ENCODE assay signal across 9 cellular contexts in genomic region chr2:113551637-113552317, GRCh38. TPM values are rescaled to one million over a fixed set of nuclear protein-coding genes. Genes with fewer than 3 reads are reported as not detected.
DNase-seq lines count a peak whose midpoint lies in the region; ATAC-seq and TF ChIP-seq lines count a peak whose summit lies in the region.
"Not testable (repeated sequence)": the region's sequence is repeated elsewhere in the genome, so short reads cannot be mapped to it uniquely, and the experiment has no call there.
"Had no signal": no experiment of that assay in that cellular context is flagged by ENCODE, and none has a peak within 500 bp of the region (broad histone marks: within the 10 kb centered on the region; RNA-seq: fewer than 3 reads in every experiment).

No MANE protein-coding gene starts in this region.

- peak overlapping the region in 9 of 10 donors; percentile 49 to 90 (median 84) for H3K27ac Mint-ChIP-seq in naive thymus-derived CD8-positive, alpha-beta T cell
- H3K27ac Mint-ChIP-seq in stimulated activated naive CD8-positive, alpha-beta T cell treated with anti-CD3 and anti-CD28 coated beads, Interleukin-15, Interleukin-2, amounts not matched to agents 100 ng/mL and 50 ng/mL, for 24 hours = peak overlapping the region; percentile 65

- H3K4me1 Mint-ChIP-seq in naive thymus-derived CD8-positive, alpha-beta T cell; stimulated activated naive CD8-positive, alpha-beta T cell treated with anti-CD3 and anti-CD28 coated beads, Interleukin-15, Interleukin-2, amounts not matched to agents 100 ng/mL and 50 ng/mL, for 24 hours (ENCODE audit: low read depth): not testable (repeated sequence)

- not testable (repeated sequence) for H3K27me3 ChIP-seq in RWPE2 (ENCODE audit: insufficient read depth, poor library complexity, severe bottlenecking)

- ATAC-seq in GM18858 (IDR thresholded peaks at IDR 0.05; ENCODE audit: unreplicated experiment) (peak; percentile 64), GM21825 (IDR thresholded peaks at IDR 0.05; ENCODE audit: unreplicated experiment) (peak; percentile 87), HG03196 (IDR thresholded peaks at IDR 0.05; ENCODE audit: unreplicated experiment) (peak; percentile 64), RWPE2 (ENCODE audit: low read depth) (peak; percentile 61)
- peak; percentile 90 to 91 for ATAC-seq in naive thymus-derived CD8-positive, alpha-beta T cell

- not testable (repeated sequence) for TF ChIP-seq CTCF in RWPE2 (IDR thresholded peaks at IDR 0.05; ENCODE audit: poor library complexity, severe bottlenecking); choroid plexus epithelial cell (conservative IDR thresholded peaks at IDR 0.05; ENCODE audit: low read depth, low read length)

- not testable (repeated sequence) for H3K27me3 Mint-ChIP-seq in naive thymus-derived CD8-positive, alpha-beta T cell; stimulated activated naive CD8-positive, alpha-beta T cell treated with anti-CD3 and anti-CD28 coated beads, Interleukin-15, Interleukin-2, amounts not matched to agents 100 ng/mL and 50 ng/mL, for 24 hours

- H3K36me3 Mint-ChIP-seq in naive thymus-derived CD8-positive, alpha-beta T cell; stimulated activated naive CD8-positive, alpha-beta T cell treated with anti-CD3 and anti-CD28 coated beads, Interleukin-15, Interleukin-2, amounts not matched to agents 100 ng/mL and 50 ng/mL, for 24 hours (ENCODE audit: low read depth): not testable (repeated sequence)

- not testable (repeated sequence) for H3K9me3 ChIP-seq in RWPE2 (ENCODE audit: severe bottlenecking)

- not testable (repeated sequence) for H3K9me3 Mint-ChIP-seq in naive thymus-derived CD8-positive, alpha-beta T cell; stimulated activated naive CD8-positive, alpha-beta T cell treated with anti-CD3 and anti-CD28 coated beads, Interleukin-15, Interleukin-2, amounts not matched to agents 100 ng/mL and 50 ng/mL, for 24 hours

- not testable (repeated sequence) for H3K27ac ChIP-seq in RWPE2 (ENCODE audit: poor library complexity, severe bottlenecking)

- not testable (repeated sequence) for DNase-seq in RWPE2 (ENCODE audit: low spot score)
- DNase-seq in activated CD8-positive, alpha-beta memory T cell treated with anti-CD3 and anti-CD28 coated beads, Interleukin-2, amount 50 U/mL, for 48 hours = peak; percentile 66
- DNase-seq in choroid plexus epithelial cell (ENCODE audit: low read depth) = peak; percentile 14
- peak; percentile 8 to 87 (median 66) for DNase-seq in naive thymus-derived CD8-positive, alpha-beta T cell

- not testable (repeated sequence) for H3K4me3 ChIP-seq in RWPE2 (ENCODE audit: severe bottlenecking); choroid plexus epithelial cell (ENCODE audit: low read depth, low read length)

- H3K4me1 ChIP-seq in RWPE2 (ENCODE audit: insufficient read depth, poor library complexity, severe bottlenecking) = not testable (repeated sequence)

- H3K4me3 Mint-ChIP-seq in naive thymus-derived CD8-positive, alpha-beta T cell = peak overlapping the region; percentile 57 to 88 (median 79)
- peak overlapping the region; percentile 70 for H3K4me3 Mint-ChIP-seq in stimulated activated naive CD8-positive, alpha-beta T cell treated with anti-CD3 and anti-CD28 coated beads, Interleukin-15, Interleukin-2, amounts not matched to agents 100 ng/mL and 50 ng/mL, for 24 hours

- POLR2A ChIA-PET in naive thymus-derived CD8-positive, alpha-beta T cell (lab: Charles Lee) = not testable (repeated sequence)

- H3K36me3 ChIP-seq in RWPE2 (ENCODE audit: low read depth) = not testable (repeated sequence)

RNA-seq across cellular contexts. Expression of gene FOXD4L1, which starts 53.3 kb away (rescaled TPM):
- under 1 TPM; 0.21 to 0.41 TPM for total RNA-seq in naive thymus-derived CD8-positive, alpha-beta T cell
- polyA plus RNA-seq in naive thymus-derived CD8-positive, alpha-beta T cell = not detected
- polyA plus RNA-seq: cardiac muscle cell had no signal
